In genomic region chr7:99551767-99552463, GRCh38 we compare ENCODE assay signal across 2 cellular contexts.
TF ChIP-seq lines count a peak whose summit lies in the region.

Gene FAM200A, minus strand, starts transcription at chr7:99552114. Its CDS starts 3,707 bp downstream, at chr7:99548407.

TF ChIP-seq in HCT116, 20 proteins besides CTCF, POLR2A, EP300 and RAD21 (continued from another document):
- TF ChIP-seq REST (IDR thresholded peaks at IDR 0.05; ENCODE audit: low read depth) (no peak), SP1 (IDR thresholded peaks at IDR 0.05; ENCODE audit: low read depth) (peak; percentile 41; the same call in 1 of the 2 replicates), YY1 (IDR thresholded peaks at IDR 0.05; ENCODE audit: extremely low read depth, insufficient replicate concordance, low read depth, low read length) (no peak), ZFX (IDR thresholded peaks at IDR 0.05) (peak; percentile 13; the same call in 1 of the 2 replicates), EGR1 (IDR thresholded peaks at IDR 0.05; ENCODE audit: low read depth) (no peak), EZH2phosphoT487 (IDR thresholded peaks at IDR 0.05; ENCODE audit: borderline replicate concordance) (no peak), FOSL1 (IDR thresholded peaks at IDR 0.05; ENCODE audit: low read depth) (no peak), ELF1 (IDR thresholded peaks at IDR 0.05; ENCODE audit: borderline replicate concordance, low read depth) (peak; percentile 62), JUND (IDR thresholded peaks at IDR 0.05) (peak; percentile 19; the same call in 1 of the 2 replicates), SIN3A (IDR thresholded peaks at IDR 0.05; ENCODE audit: low read depth) (peak; percentile 70), EZH2 (IDR thresholded peaks at IDR 0.05) (no peak), MAX (IDR thresholded peaks at IDR 0.05) (peak; percentile 50; the same call in 1 of the 2 replicates), CBX3 (IDR thresholded peaks at IDR 0.05; ENCODE audit: low read depth) (peak; percentile 63), SRF (IDR thresholded peaks at IDR 0.05; ENCODE audit: low read depth) (no peak; the same call in 1 of the 2 replicates), CEBPB (IDR thresholded peaks at IDR 0.05; ENCODE audit: low read depth) (no peak), ATF3 (IDR thresholded peaks at IDR 0.05) (no peak)

TF ChIP-seq in SK-N-SH, 30 proteins besides CTCF, POLR2A, EP300 and RAD21 (continued from another document):
- peak; percentile 66 for TF ChIP-seq REST (IDR thresholded peaks at IDR 0.05; ENCODE audit: low read depth, low read length)
- peak; percentile 99 for TF ChIP-seq POLR2AphosphoS5 (IDR thresholded peaks at IDR 0.05; ENCODE audit: low read depth, low read length)
- peak; percentile 65; the same call in 1 of the 2 replicates for TF ChIP-seq YY1 (IDR thresholded peaks at IDR 0.05; ENCODE audit: low read depth)
- peak; percentile 93 for TF ChIP-seq TAF1 (IDR thresholded peaks at IDR 0.05; ENCODE audit: borderline replicate concordance, low read depth, low read length)
- no peak; the same call in 1 of the 2 replicates for TF ChIP-seq RFX5 (IDR thresholded peaks at IDR 0.05; ENCODE audit: low read length)
- TF ChIP-seq MXI1 (IDR thresholded peaks at IDR 0.05; ENCODE audit: low read depth, low read length), result peak; percentile 81
- TF ChIP-seq ELF1 (IDR thresholded peaks at IDR 0.05), result peak; percentile 94
- peak; percentile 48; the same call in 1 of the 2 replicates for TF ChIP-seq FOSL2 (IDR thresholded peaks at IDR 0.05; ENCODE audit: borderline replicate concordance, low read depth)
- TF ChIP-seq USF2 (IDR thresholded peaks at IDR 0.05; ENCODE audit: borderline replicate concordance, low read depth, low read length), result no peak
- 0 out of 2 replicates have a peak, but pooled peaks have one; percentile 38 for TF ChIP-seq USF1 (IDR thresholded peaks at IDR 0.05; ENCODE audit: borderline replicate concordance, low read depth)
- no peak; the same call in 1 of the 2 replicates for TF ChIP-seq RCOR1 (IDR thresholded peaks at IDR 0.05; ENCODE audit: low read length)
- TF ChIP-seq RXRA (IDR thresholded peaks at IDR 0.05; ENCODE audit: borderline replicate concordance, low read depth), result no peak
- no peak for TF ChIP-seq GATA2 (CRISPR knock-in tag; IDR thresholded peaks at IDR 0.05)
- peak; percentile 41; the same call in 1 of the 2 replicates for TF ChIP-seq JUND (IDR thresholded peaks at IDR 0.05)
- TF ChIP-seq FOXM1 (IDR thresholded peaks at IDR 0.05; ENCODE audit: low read depth), result no peak
- peak; percentile 72; the same call in 1 of the 2 replicates for TF ChIP-seq ZBTB33 (IDR thresholded peaks at IDR 0.05; ENCODE audit: borderline replicate concordance, low read depth)
- peak; percentile 91 for TF ChIP-seq CHD2 (IDR thresholded peaks at IDR 0.05; ENCODE audit: low read length, partially characterized antibody)
- peak; percentile 61; the same call in 1 of the 2 replicates for TF ChIP-seq NRF1 (IDR thresholded peaks at IDR 0.05; ENCODE audit: low read depth, low read length)
- TF ChIP-seq TEAD4 (IDR thresholded peaks at IDR 0.05; ENCODE audit: borderline replicate concordance, insufficient read depth), result no peak
- 0 out of 2 replicates have a peak, but pooled peaks have one; percentile 22 for TF ChIP-seq FOXJ3 (CRISPR knock-in tag; IDR thresholded peaks at IDR 0.05)
- TF ChIP-seq SIN3A (IDR thresholded peaks at IDR 0.05; ENCODE audit: borderline replicate concordance, low read depth, low read length), result peak; percentile 98; the same call in 1 of the 2 replicates
- peak; percentile 39; the same call in 1 of the 2 replicates for TF ChIP-seq PBX3 (IDR thresholded peaks at IDR 0.05)
- TF ChIP-seq GABPA (IDR thresholded peaks at IDR 0.05; ENCODE audit: low read depth), result peak; percentile 98
